Comparison of ENCODE assay signal across 8 cellular contexts in the genomic region with DNA sequence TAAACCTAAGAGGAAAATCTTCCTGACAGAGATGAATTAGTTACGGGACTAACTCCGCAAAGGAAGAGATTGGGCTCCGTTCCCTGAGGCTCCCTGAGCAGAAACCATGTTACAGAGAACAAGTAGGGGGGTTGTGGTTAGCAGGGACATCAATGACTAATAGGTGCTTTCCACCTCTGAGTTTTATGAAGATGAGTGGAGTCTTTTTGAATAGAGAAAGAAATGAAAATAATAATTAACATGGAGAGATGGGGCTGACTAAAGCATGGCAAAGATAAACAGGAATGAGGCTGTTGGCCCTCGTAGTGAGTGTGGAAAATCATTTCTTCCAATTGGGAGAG. TPM values are rescaled to one million over a fixed set of nuclear protein-coding genes. Genes with fewer than 3 reads are reported as not detected.
A peak's percentile ranks its signal among the peaks of the same experiment; 100 is the strongest.
DNase-seq lines count a peak whose midpoint lies in the region; ATAC-seq and TF ChIP-seq lines count a peak whose summit lies in the region.

No MANE protein-coding gene starts in this region.

- no peaks in the 10 kb centered on the region for H3K79me2 ChIP-seq in trophoblast cell (ENCODE audit: control insufficient read depth, insufficient read depth, low read length, poor library complexity)

- CTCF ChIA-PET in GM10248 (lab: Yijun Ruan, JAX) = interaction anchor here (0.6 to 2.8 kb wide), 4 partner anchors 9 to 47 kb away, joined by 3 to 11 read pairs (median 4); partner anchors contain the start of gene PICALM

- H3K9me3 ChIP-seq in trophoblast cell (ENCODE audit: insufficient read depth, low read depth, low read length) = no peaks in the 10 kb centered on the region

- no peak overlapping the region for H3K9ac ChIP-seq in trophoblast cell (ENCODE audit: low read length)

- H3K14ac ChIP-seq in trophoblast cell (ENCODE audit: low read length) = no peak overlapping the region

- H4K12ac ChIP-seq in trophoblast cell (ENCODE audit: low read depth, low read length) = no peak overlapping the region

- H3K4me2 ChIP-seq in trophoblast cell (ENCODE audit: low read length) = no peak overlapping the region

- DNase-seq in GM10248 (ENCODE audit: extremely low spot score) (peak; percentile 69), astrocyte of the hippocampus (ENCODE audit: low read depth, low spot score) (peak; percentile 85), SHP77 (lab: John Stamatoyannopoulos, UW) (no peak), hippocampal formation (lab: John Stamatoyannopoulos, UW) (no peak), trophoblast cell (no peak)
- peak; percentile 6 to 12 for DNase-seq in stimulated activated CD4-positive, alpha-beta T cell treated with anti-CD3 and anti-CD28 coated beads, Interleukin-1b, Interleukin-23, amount 100 ng/mL, for 4 hours (ENCODE audit: low read depth in 2 of 2)

- H3K18ac ChIP-seq in trophoblast cell (ENCODE audit: low read length) = no peak overlapping the region

- POLR2A ChIA-PET in GM10248 (lab: Yijun Ruan, JAX) = no interaction called here

- WGBS in trophoblast cell (ENCODE audit: extremely low coverage, insufficient coverage, insufficient read length) = no CpG with 5 or more reads among the region's 4 CpGs

- ATAC-seq in GM21390 (IDR thresholded peaks at IDR 0.05; ENCODE audit: unreplicated experiment) (peak; percentile 94), HG03575 (IDR thresholded peaks at IDR 0.05; ENCODE audit: extremely low read depth, insufficient number of reproducible peaks, low FRiP score, unreplicated experiment) (peak; percentile 72)

- no peak overlapping the region for H4K91ac ChIP-seq in trophoblast cell (ENCODE audit: low read depth, low read length)

- H2AFZ ChIP-seq in trophoblast cell (ENCODE audit: insufficient read depth, low read length, poor library complexity) = no peak overlapping the region

- H3K27ac ChIP-seq in trophoblast cell (ENCODE audit: low read depth, low read length) = no peak overlapping the region

- H3K23ac ChIP-seq in trophoblast cell (ENCODE audit: low read length) = no peak overlapping the region

- H2BK12ac ChIP-seq in trophoblast cell (ENCODE audit: low read length) = no peak overlapping the region

- H3K4ac ChIP-seq in trophoblast cell (ENCODE audit: low read depth, low read length) = no peak overlapping the region

- no peaks in the 10 kb centered on the region for H3K27me3 ChIP-seq in trophoblast cell (ENCODE audit: insufficient read depth, low read length)

- H3K4me3 ChIP-seq in trophoblast cell (ENCODE audit: low read depth, low read length) = no peak overlapping the region

- no peak overlapping the region for H2BK120ac ChIP-seq in trophoblast cell (ENCODE audit: insufficient read depth, low read length, poor library complexity)

- peaks cover 0 to 2% of the 10 kb centered on the region in 2 experiments for H3K4me1 ChIP-seq in trophoblast cell (ENCODE audit: control insufficient read depth in 1 of 2, insufficient read depth in 2 of 2, low read length in 2 of 2)

- no peak for TF ChIP-seq CTCF in GM10248 (IDR thresholded peaks at IDR 0.05; ENCODE audit: control extremely low read depth, extremely low read depth, low read depth, missing control alignments)

- H4K8ac ChIP-seq in trophoblast cell (ENCODE audit: low read depth, low read length) = no peak overlapping the region

- H3K79me1 ChIP-seq in trophoblast cell (ENCODE audit: low read length) = no peaks in the 10 kb centered on the region

- no peak overlapping the region for H2AK5ac ChIP-seq in trophoblast cell (ENCODE audit: low read length)

- H3K36me3 ChIP-seq in trophoblast cell (ENCODE audit: control insufficient read depth in 1 of 2, insufficient read depth in 2 of 2, low read length in 2 of 2) = no peaks in the 10 kb centered on the region

- H2BK5ac ChIP-seq in trophoblast cell (ENCODE audit: low read depth, low read length, poor library complexity) = no peak overlapping the region

RNA-seq across cellular contexts. Expression of gene PICALM, which starts 47.5 kb away (rescaled TPM):
- 195 and 196 TPM in 2 replicates for polyA plus RNA-seq in trophoblast cell (2013)

Comparison
In these comparisons a context has a peak if more than half of its experiments do, and no peak if none do; other contexts are left out.
1. DNase-seq: peak in GM10248 (single experiment), astrocyte of the hippocampus (single experiment) and stimulated activated CD4-positive, alpha-beta T cell treated with anti-CD3 and anti-CD28 coated beads, Interleukin-1b, Interleukin-23, amount 100 ng/mL, for 4 hours (2 of 2); none in SHP77 (0 of 2), hippocampal formation (0 of 2) and trophoblast cell (0 of 2).